26 cellular contexts compared by ENCODE assay signal in genomic region chr6:14017626-14018475, GRCh38.
A peak's percentile ranks its signal among the peaks of the same experiment; 100 is the strongest.
DNase-seq lines count a peak whose midpoint lies in the region; ATAC-seq, FAIRE-seq and TF ChIP-seq lines count a peak whose summit lies in the region.
"Had no signal": no experiment of that assay in that cellular context is flagged by ENCODE, and none has a peak within 500 bp of the region (broad histone marks: within the 10 kb centered on the region; RNA-seq: fewer than 3 reads in every experiment).

No MANE protein-coding gene starts in this region.

- no peaks in the 10 kb centered on the region for H3K36me3 Mint-ChIP-seq in progenitor cell of endocrine pancreas (ENCODE audit: insufficient read depth)
- H3K36me3 Mint-ChIP-seq: IgD-negative memory B cell had no signal

- no peak for DNase-seq in body of pancreas
- peak; percentile 74 for DNase-seq in islet precursor cell
- DNase-seq in progenitor cell of endocrine pancreas (ENCODE audit: low spot score, unreplicated experiment) = peak; percentile 17
- no peak for DNase-seq in small intestine
- DNase-seq: activated CD4-positive, CD25-positive, alpha-beta regulatory T cell; activated naive CD4-positive, alpha-beta T cell treated with anti-CD3 and anti-CD28 coated beads for 36 hours; amniotic stem cell; effector CD4-positive, alpha-beta T cell; NCI-H1092 treated with DMSO at 0.1 percent for 48 hours; NCI-H1930; NCI-H526 treated with DMSO at 0.1 percent for 48 hours; SHP77; T1000; thyroid gland had no signal

- H3K9me3 Mint-ChIP-seq in progenitor cell of endocrine pancreas (ENCODE audit: low read depth) = peaks cover 9% of the 10 kb centered on the region
- H3K9me3 Mint-ChIP-seq: activated naive CD4-positive, alpha-beta T cell treated with anti-CD3 and anti-CD28 coated beads for 36 hours; activated T-helper 1 cell treated with anti-CD3 and anti-CD28 coated beads, Interleukin-12 subunit alpha, Interleukin-12 subunit beta, Interleukin-2, Interleukin-4 antibody, amounts not matched to agents 30 ng/mL and 10 ng/mL and 1 ng/mL, durations not matched to agents 14 hours and 24 hours and 36 hours; memory B cell; stimulated activated naive CD8-positive, alpha-beta T cell treated with anti-CD3 and anti-CD28 coated beads, Interleukin-15, Interleukin-2, amounts not matched to agents 100 ng/mL and 50 ng/mL, for 24 hours had no signal

- no peak overlapping the region for H3K9ac ChIP-seq in HUES48 (ENCODE audit: low read depth, low read length)
- H3K9ac ChIP-seq: BLaER1 had no signal

- intact Hi-C loops in body of pancreas (cut with DNase I) = no loop called here

- H3K4me1 ChIP-seq in HUES48 (ENCODE audit: control insufficient read depth, insufficient read depth, low read length) (peaks cover 22% of the 10 kb centered on the region), body of pancreas (peaks cover 26% of the 10 kb centered on the region), small intestine (ENCODE audit: control insufficient read depth in 2 of 2, insufficient read depth in 1 of 2, low read depth in 1 of 2, low read length in 1 of 2) (no peaks in the 10 kb centered on the region)
- H3K4me1 ChIP-seq: breast epithelium, thyroid gland had no signal

- no peak overlapping the region for H3K27ac Mint-ChIP-seq in progenitor cell of endocrine pancreas
- H3K27ac Mint-ChIP-seq: activated naive CD4-positive, alpha-beta T cell treated with anti-CD3 and anti-CD28 coated beads for 36 hours; activated T-helper 1 cell treated with anti-CD3 and anti-CD28 coated beads, Interleukin-12 subunit alpha, Interleukin-12 subunit beta, Interleukin-2, Interleukin-4 antibody, amounts not matched to agents 30 ng/mL and 10 ng/mL and 1 ng/mL, durations not matched to agents 14 hours and 24 hours and 36 hours; IgD-negative memory B cell; memory B cell; stimulated activated naive CD8-positive, alpha-beta T cell treated with anti-CD3 and anti-CD28 coated beads, Interleukin-15, Interleukin-2, amounts not matched to agents 100 ng/mL and 50 ng/mL, for 24 hours had no signal

- WGBS in body of pancreas, 2 donors = 74 to 86% methylated on average over 12 to 32 of the region's 46 CpGs
- WGBS in small intestine, 3 donors = 89 to 92% (median 91%) methylated on average over 28 to 46 of the region's 46 CpGs

- H3K27me3 ChIP-seq in HUES48 (ENCODE audit: control insufficient read depth, insufficient read depth, low read length) = peaks cover 7% of the 10 kb centered on the region
- H3K27me3 ChIP-seq in body of pancreas = no peaks in the 10 kb centered on the region
- H3K27me3 ChIP-seq in small intestine (ENCODE audit: control insufficient read depth in 2 of 2, insufficient read depth in 2 of 2, low read length in 2 of 2) = peaks cover 0 to 2% of the 10 kb centered on the region in 2 donors
- H3K27me3 ChIP-seq: BLaER1, breast epithelium, thyroid gland had no signal

- peak overlapping the region; percentile 49 for H3K4me3 Mint-ChIP-seq in progenitor cell of endocrine pancreas (ENCODE audit: low read depth)
- H3K4me3 Mint-ChIP-seq: activated naive CD4-positive, alpha-beta T cell treated with anti-CD3 and anti-CD28 coated beads for 36 hours; activated T-helper 1 cell treated with anti-CD3 and anti-CD28 coated beads, Interleukin-12 subunit alpha, Interleukin-12 subunit beta, Interleukin-2, Interleukin-4 antibody, amounts not matched to agents 30 ng/mL and 10 ng/mL and 1 ng/mL, durations not matched to agents 14 hours and 24 hours and 36 hours; IgD-negative memory B cell; memory B cell; stimulated activated naive CD8-positive, alpha-beta T cell treated with anti-CD3 and anti-CD28 coated beads, Interleukin-15, Interleukin-2, amounts not matched to agents 100 ng/mL and 50 ng/mL, for 24 hours had no signal

- peak overlapping the region; percentile 39 for H3K4me3 ChIP-seq in HUES48 (ENCODE audit: low read depth, low read length)
- H3K4me3 ChIP-seq in body of pancreas = no peak overlapping the region
- H3K4me3 ChIP-seq in small intestine (ENCODE audit: low read depth in 1 of 2, low read length in 2 of 2) = no peak overlapping the region
- H3K4me3 ChIP-seq: BLaER1, breast epithelium, thyroid gland had no signal

- no peak overlapping the region for H3K27ac ChIP-seq in HUES48 (ENCODE audit: low read depth, low read length)
- H3K27ac ChIP-seq in body of pancreas = peak overlapping the region in 3 of 4 donors; percentile 65 to 77 (median 74)
- no peak overlapping the region for H3K27ac ChIP-seq in small intestine (ENCODE audit: low read depth in 1 of 2, low read length in 1 of 2)
- H3K27ac ChIP-seq: BLaER1, thyroid gland had no signal

- H3K4me1 Mint-ChIP-seq in progenitor cell of endocrine pancreas (ENCODE audit: low read depth) = peaks cover 3% of the 10 kb centered on the region
- H3K4me1 Mint-ChIP-seq: IgD-negative memory B cell, memory B cell had no signal

- ATAC-seq in body of pancreas = no peak
- ATAC-seq in GM21367 (IDR thresholded peaks at IDR 0.05; ENCODE audit: unreplicated experiment) = no peak
- ATAC-seq in GM21528 (IDR thresholded peaks at IDR 0.05; ENCODE audit: low FRiP score, unreplicated experiment) = no peak
- ATAC-seq: left lobe of liver had no signal

- 0 out of 2 replicates have a peak, but pooled peaks cover 5% of the 10 kb centered on the region for H3K9me3 ChIP-seq in HUES48 (ENCODE audit: control insufficient read depth, insufficient read depth, low read length)
- H3K9me3 ChIP-seq in body of pancreas = no peaks in the 10 kb centered on the region
- H3K9me3 ChIP-seq in small intestine (ENCODE audit: control insufficient read depth, low read depth) = no peaks in the 10 kb centered on the region
- H3K9me3 ChIP-seq: breast epithelium, thyroid gland had no signal

- no peak for FAIRE-seq in small intestine (lab: Jason Lieb, UNC)
- FAIRE-seq: G401.6, GM19239 had no signal

- H3K36me3 ChIP-seq in HUES48 (ENCODE audit: control insufficient read depth, insufficient read depth, low read length) (no peaks in the 10 kb centered on the region), body of pancreas (replicated peaks in 1 of 2; ENCODE audit: insufficient read depth in 1 of 2, low read depth in 2 of 2) (no peaks in the 10 kb centered on the region), small intestine (ENCODE audit: control insufficient read depth in 2 of 2, insufficient read depth in 2 of 2, low read length in 2 of 2) (no peaks in the 10 kb centered on the region)
- H3K36me3 ChIP-seq: BLaER1, breast epithelium, thyroid gland had no signal

- H3K27me3 Mint-ChIP-seq in progenitor cell of endocrine pancreas = peaks cover 32% of the 10 kb centered on the region

- TF ChIP-seq POLR2A in body of pancreas (IDR thresholded peaks at IDR 0.05) = no peak

- TF ChIP-seq CTCF in body of pancreas (IDR thresholded peaks at IDR 0.05) (no peak), progenitor cell of endocrine pancreas (IDR thresholded peaks at IDR 0.05; ENCODE audit: unreplicated experiment) (no peak)

Comparison
In these comparisons a context has a peak if more than half of its experiments do, and no peak if none do; other contexts are left out.
1. H3K27ac ChIP-seq: peak in body of pancreas (3 of 4); none in HUES48 (single experiment) and small intestine (0 of 2).
2. DNase-seq: peak in islet precursor cell (single experiment) and progenitor cell of endocrine pancreas (single experiment); none in body of pancreas (0 of 4) and small intestine (single experiment).